Comparison of ENCODE assay signal across 1 cellular context in genomic region chr3:188533172-188533571, GRCh38.
TF ChIP-seq lines count a peak whose summit lies in the region.

No MANE protein-coding gene starts in this region.

TF ChIP-seq in SK-N-SH treated with all-trans-retinoic acid at 6 μM for 48 hours, 23 proteins besides CTCF, POLR2A, EP300 and RAD21 (continued from another document):
- TF ChIP-seq, protein P1, sequence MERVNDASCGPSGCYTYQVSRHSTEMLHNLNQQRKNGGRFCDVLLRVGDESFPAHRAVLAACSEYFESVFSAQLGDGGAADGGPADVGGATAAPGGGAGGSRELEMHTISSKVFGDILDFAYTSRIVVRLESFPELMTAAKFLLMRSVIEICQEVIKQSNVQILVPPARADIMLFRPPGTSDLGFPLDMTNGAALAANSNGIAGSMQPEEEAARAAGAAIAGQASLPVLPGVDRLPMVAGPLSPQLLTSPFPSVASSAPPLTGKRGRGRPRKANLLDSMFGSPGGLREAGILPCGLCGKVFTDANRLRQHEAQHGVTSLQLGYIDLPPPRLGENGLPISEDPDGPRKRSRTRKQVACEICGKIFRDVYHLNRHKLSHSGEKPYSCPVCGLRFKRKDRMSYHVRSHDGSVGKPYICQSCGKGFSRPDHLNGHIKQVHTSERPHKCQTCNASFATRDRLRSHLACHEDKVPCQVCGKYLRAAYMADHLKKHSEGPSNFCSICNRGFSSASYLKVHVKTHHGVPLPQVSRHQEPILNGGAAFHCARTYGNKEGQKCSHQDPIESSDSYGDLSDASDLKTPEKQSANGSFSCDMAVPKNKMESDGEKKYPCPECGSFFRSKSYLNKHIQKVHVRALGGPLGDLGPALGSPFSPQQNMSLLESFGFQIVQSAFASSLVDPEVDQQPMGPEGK (CRISPR knock-in tag; IDR thresholded peaks at IDR 0.05; ENCODE audit: borderline replicate concordance), result no peak
- TF ChIP-seq BACH2 (CRISPR knock-in tag; IDR thresholded peaks at IDR 0.05; ENCODE audit: borderline replicate concordance) (no peak), SNAI2 (CRISPR knock-in tag; IDR thresholded peaks at IDR 0.05) (no peak), ISL1 (CRISPR knock-in tag; IDR thresholded peaks at IDR 0.05) (no peak), ARNTL (CRISPR knock-in tag; IDR thresholded peaks at IDR 0.05; ENCODE audit: borderline replicate concordance, low read depth) (no peak), PPARA (CRISPR knock-in tag; IDR thresholded peaks at IDR 0.05; ENCODE audit: borderline replicate concordance) (no peak), ESRRG (CRISPR knock-in tag; IDR thresholded peaks at IDR 0.05) (no peak)
- TF ChIP-seq, protein P2, sequence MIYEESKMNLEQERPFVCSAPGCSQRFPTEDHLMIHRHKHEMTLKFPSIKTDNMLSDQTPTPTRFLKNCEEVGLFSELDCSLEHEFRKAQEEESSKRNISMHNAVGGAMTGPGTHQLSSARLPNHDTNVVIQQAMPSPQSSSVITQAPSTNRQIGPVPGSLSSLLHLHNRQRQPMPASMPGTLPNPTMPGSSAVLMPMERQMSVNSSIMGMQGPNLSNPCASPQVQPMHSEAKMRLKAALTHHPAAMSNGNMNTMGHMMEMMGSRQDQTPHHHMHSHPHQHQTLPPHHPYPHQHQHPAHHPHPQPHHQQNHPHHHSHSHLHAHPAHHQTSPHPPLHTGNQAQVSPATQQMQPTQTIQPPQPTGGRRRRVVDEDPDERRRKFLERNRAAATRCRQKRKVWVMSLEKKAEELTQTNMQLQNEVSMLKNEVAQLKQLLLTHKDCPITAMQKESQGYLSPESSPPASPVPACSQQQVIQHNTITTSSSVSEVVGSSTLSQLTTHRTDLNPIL (CRISPR knock-in tag; IDR thresholded peaks at IDR 0.05; ENCODE audit: low read depth), result no peak
TF ChIP-seq in SK-N-SH treated with all-trans-retinoic acid at 6 μM for 48 hours: peak in this region for 0.
